Comparison of ENCODE assay signal across 17 cellular contexts in genomic region chr17:66308856-66309255, GRCh38.
"Had no signal": no experiment of that assay in that cellular context is flagged by ENCODE, and none has a peak within 500 bp of the region (broad histone marks: within the 10 kb centered on the region; RNA-seq: fewer than 3 reads in every experiment).

No MANE protein-coding gene starts in this region.

- DNase-seq: activated B cell treated with CpG ODN at 0.5 μM for 24 hours; colonic mucosa; effector CD8-positive, alpha-beta T cell; foreskin melanocyte; heart left ventricle; mammary epithelial cell; occipital lobe; right lobe of liver; spleen; stimulated activated CD4-positive, alpha-beta T cell treated with anti-CD3 and anti-CD28 coated beads, Interleukin-1b, Interleukin-23, amount 100 ng/mL, for 48 hours; T-helper 1 cell had no signal

- FAIRE-seq: astrocyte, islet of Langerhans had no signal

- ATAC-seq: heart left ventricle; right lobe of liver; stimulated activated memory B cell treated with anti-CD40 and anti-IgM and Interleukin-4, amounts not matched to agents 10 μg/mL and 1 μg/mL and 100 μg/mL, for 72 hours had no signal

- H3K36me3 Mint-ChIP-seq: stimulated activated memory B cell treated with anti-CD40 and anti-IgM and Interleukin-4, amounts not matched to agents 10 μg/mL and 1 μg/mL and 100 μg/mL, for 72 hours had no signal

- H3K9me3 Mint-ChIP-seq: activated B cell treated with CpG ODN at 0.5 μM for 24 hours; nephron; stimulated activated memory B cell treated with anti-CD40 and anti-IgM and Interleukin-4, amounts not matched to agents 10 μg/mL and 1 μg/mL and 100 μg/mL, for 72 hours had no signal

- H3K9me3 ChIP-seq: colonic mucosa, prostate gland, right lobe of liver, spleen, suprapubic skin had no signal

- H3K4me3 Mint-ChIP-seq: activated B cell treated with CpG ODN at 0.5 μM for 24 hours; nephron; stimulated activated memory B cell treated with anti-CD40 and anti-IgM and Interleukin-4, amounts not matched to agents 10 μg/mL and 1 μg/mL and 100 μg/mL, for 72 hours had no signal

- H3K27ac Mint-ChIP-seq: activated B cell treated with CpG ODN at 0.5 μM for 24 hours; stimulated activated memory B cell treated with anti-CD40 and anti-IgM and Interleukin-4, amounts not matched to agents 10 μg/mL and 1 μg/mL and 100 μg/mL, for 72 hours had no signal

- H3K4me1 Mint-ChIP-seq: activated B cell treated with CpG ODN at 0.5 μM for 24 hours; stimulated activated memory B cell treated with anti-CD40 and anti-IgM and Interleukin-4, amounts not matched to agents 10 μg/mL and 1 μg/mL and 100 μg/mL, for 72 hours had no signal
